In the genomic region with DNA sequence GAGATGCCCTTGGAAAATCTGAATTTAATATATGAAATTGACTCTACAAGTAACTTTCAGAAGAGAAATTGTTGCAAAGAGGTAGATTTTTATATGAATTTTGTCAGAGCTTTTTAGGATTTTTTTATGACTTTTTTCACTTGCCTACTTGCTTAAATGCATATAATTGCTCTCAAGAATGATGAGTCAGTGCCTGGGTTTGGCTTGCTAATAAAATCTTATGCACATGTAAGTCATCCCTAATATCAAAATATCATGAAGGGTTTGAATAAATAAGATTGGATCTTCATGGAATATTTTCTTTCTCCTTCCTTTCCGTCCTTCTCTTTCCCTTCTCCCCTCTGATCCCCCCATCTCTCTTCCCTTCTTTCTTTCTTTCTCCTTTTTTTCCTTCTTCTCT, we compare ENCODE assay signal across 18 cellular contexts.
DNase-seq lines count a peak whose midpoint lies in the region; ATAC-seq and TF ChIP-seq lines count a peak whose summit lies in the region.
"Had no signal": no experiment of that assay in that cellular context is flagged by ENCODE, and none has a peak within 500 bp of the region (broad histone marks: within the 10 kb centered on the region; RNA-seq: fewer than 3 reads in every experiment).

No MANE protein-coding gene starts in this region.

- no peak overlapping the region for H3K4me3 ChIP-seq in GM23338
- H3K4me3 ChIP-seq in astrocyte of the spinal cord (ENCODE audit: low read depth, low read length) = no peak overlapping the region
- no peak overlapping the region for H3K4me3 ChIP-seq in fibroblast of mammary gland (ENCODE audit: control insufficient read depth, low read depth, low read length)

- 0 out of 2 replicates have a peak overlapping the region, but pooled peaks have one; percentile 29 for H2AFZ ChIP-seq in GM23338

- H3K4me3 Mint-ChIP-seq in GM23338 = no peak overlapping the region
- H3K4me3 Mint-ChIP-seq in stimulated activated effector memory CD8-positive, alpha-beta T cell treated with anti-CD3 and anti-CD28 coated beads, Interleukin-12 subunit alpha, Interleukin-12 subunit beta, amount 100 ng/mL, for 72 hours = no peak overlapping the region
- H3K4me3 Mint-ChIP-seq: CD8-positive, alpha-beta memory T cell had no signal

- in situ Hi-C loops in astrocyte of the spinal cord (cut with HindIII; ENCODE audit: low sequenced_read_pairs) = no loop called here

- no peaks in the 10 kb centered on the region for H3K27me3 Mint-ChIP-seq in GM23338 (ENCODE audit: insufficient read depth, low read depth, poor library complexity)

- H3K27ac ChIP-seq in GM23338 (ENCODE audit: low read depth) = no peak overlapping the region

- no peaks in the 10 kb centered on the region for H3K9me3 Mint-ChIP-seq in GM23338
- H3K9me3 Mint-ChIP-seq in stimulated activated effector memory CD8-positive, alpha-beta T cell treated with anti-CD3 and anti-CD28 coated beads, Interleukin-12 subunit alpha, Interleukin-12 subunit beta, amount 100 ng/mL, for 72 hours = peaks cover 13% of the 10 kb centered on the region

- no peak for TF ChIP-seq CTCF in GM23338 (conservative IDR thresholded peaks at IDR 0.05; ENCODE audit: low read depth in 2 of 2)
- TF ChIP-seq CTCF in astrocyte of the spinal cord (IDR thresholded peaks at IDR 0.05; ENCODE audit: low read depth, low read length) = no peak
- TF ChIP-seq CTCF in fibroblast of mammary gland (conservative IDR thresholded peaks at IDR 0.05; ENCODE audit: control insufficient read depth, insufficient read depth, low read depth, low read length) = no peak

- H3K36me3 Mint-ChIP-seq in GM23338 (ENCODE audit: low read depth) = no peaks in the 10 kb centered on the region
- no peaks in the 10 kb centered on the region for H3K36me3 Mint-ChIP-seq in stimulated activated effector memory CD8-positive, alpha-beta T cell treated with anti-CD3 and anti-CD28 coated beads, Interleukin-12 subunit alpha, Interleukin-12 subunit beta, amount 100 ng/mL, for 72 hours
- H3K36me3 Mint-ChIP-seq: CD8-positive, alpha-beta memory T cell had no signal

- H3K36me3 ChIP-seq in GM23338 (ENCODE audit: insufficient read depth) = no peaks in the 10 kb centered on the region

- ATAC-seq in GM23338 = no peak
- no peak for ATAC-seq in GM18909 (IDR thresholded peaks at IDR 0.05; ENCODE audit: poor library complexity, unreplicated experiment)
- no peak for ATAC-seq in stimulated activated effector memory CD8-positive, alpha-beta T cell treated with anti-CD3 and anti-CD28 coated beads, Interleukin-12 subunit alpha, Interleukin-12 subunit beta, amount 100 ng/mL, for 72 hours
- ATAC-seq in GM19328 (IDR thresholded peaks at IDR 0.05; ENCODE audit: unreplicated experiment) = no peak

- no peak overlapping the region for H3K27ac Mint-ChIP-seq in GM23338
- H3K27ac Mint-ChIP-seq in stimulated activated effector memory CD8-positive, alpha-beta T cell treated with anti-CD3 and anti-CD28 coated beads, Interleukin-12 subunit alpha, Interleukin-12 subunit beta, amount 100 ng/mL, for 72 hours = no peak overlapping the region
- H3K27ac Mint-ChIP-seq: CD8-positive, alpha-beta memory T cell had no signal

- peaks cover 12% of the 10 kb centered on the region for H3K9me2 ChIP-seq in GM23338 (ENCODE audit: insufficient read depth)
- H3K9me2 ChIP-seq: SK-N-SH had no signal

- H3K4me2 ChIP-seq in GM23338 = no peak overlapping the region
- H3K4me2 ChIP-seq: SK-N-SH had no signal

- H3K4me1 Mint-ChIP-seq in GM23338 = 0 out of 3 replicates have a peak, but pooled peaks cover 4% of the 10 kb centered on the region
- H3K4me1 Mint-ChIP-seq in stimulated activated effector memory CD8-positive, alpha-beta T cell treated with anti-CD3 and anti-CD28 coated beads, Interleukin-12 subunit alpha, Interleukin-12 subunit beta, amount 100 ng/mL, for 72 hours = no peaks in the 10 kb centered on the region
- H3K4me1 Mint-ChIP-seq: CD8-positive, alpha-beta memory T cell had no signal

- no peaks in the 10 kb centered on the region for H4K20me1 ChIP-seq in GM23338 (replicated peaks; ENCODE audit: insufficient read depth)

- no peaks in the 10 kb centered on the region for H3K79me2 ChIP-seq in GM23338 (replicated peaks; ENCODE audit: insufficient read depth)

- 0 out of 2 replicates have a peak, but pooled peaks cover under 1% of the 10 kb centered on the region for H3K4me1 ChIP-seq in GM23338 (ENCODE audit: insufficient read depth)

- no peaks in the 10 kb centered on the region for H3K27me3 ChIP-seq in GM23338 (ENCODE audit: insufficient read depth)

- DNase-seq in AG08395 (ENCODE audit: low spot score) (peak; percentile 11), GM23338 (ENCODE audit: low spot score) (no peak), astrocyte of the spinal cord (ENCODE audit: low read depth, low spot score) (peak; percentile 20), fibroblast of mammary gland (ENCODE audit: low read depth) (peak; percentile 48), NCI-H774 (lab: John Stamatoyannopoulos, UW) (no peak)
- DNase-seq in stimulated activated effector memory CD8-positive, alpha-beta T cell treated with anti-CD3 and anti-CD28 coated beads, Interleukin-12 subunit alpha, Interleukin-12 subunit beta, amount 100 ng/mL, for 72 hours (ENCODE audit: low spot score in 2 of 2) = no peak
- DNase-seq: C1 segment of cervical spinal cord; CD8-positive, alpha-beta memory T cell; DMS53; NCI-H1105 treated with DMSO at 0.1 percent for 48 hours; NCI-H1694; NCI-H2107; NCI-H510A treated with DMSO at 0.1 percent for 48 hours; RPMI8226; SHP77 treated with DMSO at 0.1 percent for 48 hours; SK-N-SH had no signal

- no peaks in the 10 kb centered on the region for H3F3A ChIP-seq in GM23338 (replicated peaks; ENCODE audit: low read depth)

TF ChIP-seq in GM23338, 12 proteins besides CTCF, POLR2A, EP300 and RAD21 (continues in another document):
- no peak for TF ChIP-seq EZH2 (IDR thresholded peaks at IDR 0.05; ENCODE audit: low read depth, unreplicated experiment)
- TF ChIP-seq ZNF114 (CRISPR knock-in tag; IDR thresholded peaks at IDR 0.05) = no peak
- TF ChIP-seq STAT1 (IDR thresholded peaks at IDR 0.05; ENCODE audit: unreplicated experiment) = no peak
- TF ChIP-seq ETS1 (IDR thresholded peaks at IDR 0.05) = no peak
- TF ChIP-seq NANOG (IDR thresholded peaks at IDR 0.05; ENCODE audit: borderline replicate concordance) = no peak
- TF ChIP-seq EZH2phosphoT487 (IDR thresholded peaks at IDR 0.05; ENCODE audit: unreplicated experiment) = no peak
- TF ChIP-seq CREB1 (CRISPR knock-in tag; IDR thresholded peaks at IDR 0.05; ENCODE audit: low read depth) = no peak
- no peak for TF ChIP-seq ZNF331 (CRISPR knock-in tag; IDR thresholded peaks at IDR 0.05; ENCODE audit: low read depth)
- no peak for TF ChIP-seq POLR2AphosphoS5 (IDR thresholded peaks at IDR 0.05; ENCODE audit: low read depth)
- TF ChIP-seq JUNB (IDR thresholded peaks at IDR 0.05; ENCODE audit: unreplicated experiment) = no peak

Comparison
In these comparisons a context has a peak if more than half of its experiments do, and no peak if none do; other contexts are left out.
1. DNase-seq: peak in AG08395 (single experiment), astrocyte of the spinal cord (single experiment) and fibroblast of mammary gland (single experiment); none in GM23338 (single experiment), NCI-H774 (single experiment) and stimulated activated effector memory CD8-positive, alpha-beta T cell treated with anti-CD3 and anti-CD28 coated beads, Interleukin-12 subunit alpha, Interleukin-12 subunit beta, amount 100 ng/mL, for 72 hours (0 of 2).